In genomic region chr15:96199111-96199510, GRCh38 we compare ENCODE assay signal across 8 cellular contexts.
"Had no signal": no experiment of that assay in that cellular context is flagged by ENCODE, and none has a peak within 500 bp of the region (broad histone marks: within the 10 kb centered on the region; RNA-seq: fewer than 3 reads in every experiment).

No MANE protein-coding gene starts in this region.

- H3K4me3 Mint-ChIP-seq: HFFc6 had no signal

- H3K27ac Mint-ChIP-seq: HFFc6 had no signal

- DNase-seq: GM23248, GOT3, H7, HFFc6, IMR-90, KG1 had no signal

- H3K4me3 ChIP-seq: GM23248, HAP-1, K562 had no signal

- H3K27ac ChIP-seq: GM23248 had no signal

- H3K9me3 ChIP-seq: HAP-1 had no signal

- H3K36me3 ChIP-seq: HAP-1 had no signal
